Comparison of ENCODE assay signal across 39 cellular contexts in the genomic region with DNA sequence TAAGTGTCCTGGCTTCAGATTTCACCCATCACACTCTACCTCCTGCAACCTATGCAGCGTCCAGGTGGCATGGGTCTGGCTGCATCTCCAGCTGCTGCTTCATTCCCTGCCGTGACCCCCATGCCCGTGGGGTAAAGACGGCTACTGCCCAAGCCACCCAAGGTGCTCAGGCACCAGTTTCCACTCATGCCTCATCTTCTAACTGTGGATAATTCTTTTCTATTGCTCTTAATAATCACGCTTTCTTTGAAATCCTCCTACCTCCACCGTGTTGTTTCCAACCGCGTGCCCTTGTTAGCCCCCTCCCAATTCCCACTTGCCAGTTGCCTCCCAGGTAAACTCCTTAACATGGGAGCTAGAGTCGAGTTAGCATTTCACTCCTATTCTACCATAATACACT.
"Had no signal": no experiment of that assay in that cellular context is flagged by ENCODE, and none has a peak within 500 bp of the region (broad histone marks: within the 10 kb centered on the region; RNA-seq: fewer than 3 reads in every experiment).

No MANE protein-coding gene starts in this region.

- DNase-seq: activated CD4-positive, alpha-beta memory T cell treated with anti-CD3 and anti-CD28 coated beads, Interleukin-2, amount 10 ng/mL, durations not matched to agents 7 days and 5 days; activated CD4-positive, alpha-beta T cell treated with anti-CD3 and anti-CD28 coated beads for 1 hour; activated CD4-positive, alpha-beta T cell treated with anti-CD3 and anti-CD28 coated beads for 36 hours; activated CD4-positive, alpha-beta T cell treated with anti-CD3 and anti-CD28 coated beads for 48 hours; activated CD4-positive, alpha-beta T cell treated with anti-CD3 and anti-CD28 coated beads, Interleukin-2, amount 10 ng/mL, durations not matched to agents 7 days and 5 days; activated CD4-positive, alpha-beta T cell treated with anti-CD3 and anti-CD28 coated beads, Interleukin-2, amount 50 U/mL, for 48 hours; activated CD4-positive, CD25-positive, alpha-beta regulatory T cell; activated CD8-positive, alpha-beta memory T cell treated with anti-CD3 and anti-CD28 coated beads for 24 hours; activated CD8-positive, alpha-beta memory T cell treated with anti-CD3 and anti-CD28 coated beads, Interleukin-2, amount 10 ng/mL, durations not matched to agents 7 days and 5 days; activated CD8-positive, alpha-beta memory T cell treated with anti-CD3 and anti-CD28 coated beads, Interleukin-2, amount 50 U/mL, for 48 hours; activated CD8-positive, alpha-beta T cell treated with anti-CD3 and anti-CD28 coated beads, Interleukin-2, amount 10 ng/mL, durations not matched to agents 7 days and 5 days; activated effector memory CD4-positive, alpha-beta T cell treated with Interleukin-2 at 50 U/mL for 16 hours; activated gamma-delta T cell; activated naive CD4-positive, alpha-beta T cell treated with anti-CD3 and anti-CD28 coated beads, Interleukin-2, amount 10 ng/mL, durations not matched to agents 7 days and 5 days; activated naive CD4-positive, alpha-beta T cell treated with Interleukin-2 at 50 U/mL for 16 hours; activated naive CD8-positive, alpha-beta T cell treated with anti-CD3 and anti-CD28 coated beads, Interleukin-2, amount 10 ng/mL, durations not matched to agents 7 days and 5 days; activated naive CD8-positive, alpha-beta T cell treated with anti-CD3 and anti-CD28 coated beads, Interleukin-2, amount 50 U/mL, for 24 hours; activated T-cell treated with anti-CD3 and anti-CD28 coated beads, Interleukin-2, amount 50 U/mL, for 24 hours; activated T-cell treated with anti-CD3 and anti-CD28 coated beads, Interleukin-2, amount 50 U/mL, for 48 hours; amygdala; anterior cingulate cortex; caudate nucleus; cerebellar nuclear complex; T-helper 1 cell; T-helper 2 cell; T-helper 9 cell; WERI-Rb-1 had no signal

- H3K4me1 ChIP-seq: ascending aorta had no signal

- H3K36me3 ChIP-seq: ascending aorta, cardiac muscle cell, WERI-Rb-1 had no signal

- H3K27me3 ChIP-seq: ascending aorta, cardiac muscle cell had no signal

- H3K9me3 Mint-ChIP-seq: activated CD4-positive, alpha-beta memory T cell treated with anti-CD3 and anti-CD28 coated beads, Interleukin-2, amount 10 ng/mL, durations not matched to agents 7 days and 5 days; activated CD4-positive, alpha-beta T cell treated with anti-CD3 and anti-CD28 coated beads, Interleukin-2, amount 10 ng/mL, durations not matched to agents 7 days and 5 days; activated naive CD4-positive, alpha-beta T cell treated with anti-CD3 and anti-CD28 coated beads, Interleukin-2, amount 50 U/mL, for 24 hours; activated naive CD8-positive, alpha-beta T cell treated with anti-CD3 and anti-CD28 coated beads, Interleukin-2, amount 10 ng/mL, durations not matched to agents 7 days and 5 days; activated T-cell treated with anti-CD3 and anti-CD28 coated beads, Interleukin-2, amount 50 U/mL, for 24 hours; T-helper 2 cell treated with Interferon-gamma antibody and Interleukin-4, amounts not matched to agents 5 μg/mL and 100 μg/mL, for 36 hours had no signal

- H3K4me3 Mint-ChIP-seq: activated CD4-positive, alpha-beta memory T cell treated with anti-CD3 and anti-CD28 coated beads, Interleukin-2, amount 10 ng/mL, durations not matched to agents 7 days and 5 days; activated CD4-positive, alpha-beta T cell treated with anti-CD3 and anti-CD28 coated beads for 36 hours; activated CD4-positive, alpha-beta T cell treated with anti-CD3 and anti-CD28 coated beads, Interleukin-2, amount 10 ng/mL, durations not matched to agents 7 days and 5 days; activated CD8-positive, alpha-beta memory T cell treated with anti-CD3 and anti-CD28 coated beads, Interleukin-2, amount 10 ng/mL, durations not matched to agents 7 days and 5 days; activated CD8-positive, alpha-beta T cell treated with anti-CD3 and anti-CD28 coated beads, Interleukin-2, amount 10 ng/mL, durations not matched to agents 7 days and 5 days; activated naive CD4-positive, alpha-beta T cell treated with anti-CD3 and anti-CD28 coated beads, Interleukin-2, amount 10 ng/mL, durations not matched to agents 7 days and 5 days; activated naive CD4-positive, alpha-beta T cell treated with anti-CD3 and anti-CD28 coated beads, Interleukin-2, amount 50 U/mL, for 24 hours; activated naive CD8-positive, alpha-beta T cell; activated naive CD8-positive, alpha-beta T cell treated with anti-CD3 and anti-CD28 coated beads, Interleukin-2, amount 10 ng/mL, durations not matched to agents 7 days and 5 days; activated naive CD8-positive, alpha-beta T cell treated with anti-CD3 and anti-CD28 coated beads, Interleukin-2, amount 50 U/mL, for 24 hours; activated T-cell treated with anti-CD3 and anti-CD28 coated beads, Interleukin-2, amount 50 U/mL, for 24 hours; brain; central memory CD8-positive, alpha-beta T cell; T-helper 1 cell treated with Interleukin-12 subunit alpha and Interleukin-12 subunit beta and Interleukin-4 antibody, amounts not matched to agents 30 μg/mL and 1 μg/mL, for 36 hours; T-helper 2 cell treated with Interferon-gamma antibody and Interleukin-4, amounts not matched to agents 5 μg/mL and 100 μg/mL, for 36 hours; WTC11 had no signal

- H3K27me3 Mint-ChIP-seq: activated CD4-positive, alpha-beta memory T cell treated with anti-CD3 and anti-CD28 coated beads, Interleukin-2, amount 10 ng/mL, durations not matched to agents 7 days and 5 days; activated CD4-positive, alpha-beta T cell treated with anti-CD3 and anti-CD28 coated beads, Interleukin-2, amount 10 ng/mL, durations not matched to agents 7 days and 5 days; activated CD8-positive, alpha-beta memory T cell treated with anti-CD3 and anti-CD28 coated beads, Interleukin-2, amount 10 ng/mL, durations not matched to agents 7 days and 5 days; activated naive CD4-positive, alpha-beta T cell treated with anti-CD3 and anti-CD28 coated beads, Interleukin-2, amount 10 ng/mL, durations not matched to agents 7 days and 5 days; activated naive CD4-positive, alpha-beta T cell treated with anti-CD3 and anti-CD28 coated beads, Interleukin-2, amount 50 U/mL, for 24 hours; activated naive CD8-positive, alpha-beta T cell treated with anti-CD3 and anti-CD28 coated beads, Interleukin-2, amount 50 U/mL, for 24 hours; activated T-cell treated with anti-CD3 and anti-CD28 coated beads, Interleukin-2, amount 50 U/mL, for 24 hours; central memory CD8-positive, alpha-beta T cell had no signal

- H3K36me3 Mint-ChIP-seq: activated CD8-positive, alpha-beta memory T cell treated with anti-CD3 and anti-CD28 coated beads, Interleukin-2, amount 10 ng/mL, durations not matched to agents 7 days and 5 days; activated naive CD4-positive, alpha-beta T cell treated with anti-CD3 and anti-CD28 coated beads, Interleukin-2, amount 10 ng/mL, durations not matched to agents 7 days and 5 days; activated naive CD4-positive, alpha-beta T cell treated with anti-CD3 and anti-CD28 coated beads, Interleukin-2, amount 50 U/mL, for 24 hours; activated naive CD8-positive, alpha-beta T cell; activated naive CD8-positive, alpha-beta T cell treated with anti-CD3 and anti-CD28 coated beads, Interleukin-2, amount 10 ng/mL, durations not matched to agents 7 days and 5 days; brain; WTC11 had no signal

- H3K4me1 Mint-ChIP-seq: activated CD4-positive, alpha-beta memory T cell treated with anti-CD3 and anti-CD28 coated beads, Interleukin-2, amount 10 ng/mL, durations not matched to agents 7 days and 5 days; activated CD4-positive, alpha-beta T cell treated with anti-CD3 and anti-CD28 coated beads for 36 hours; activated CD4-positive, alpha-beta T cell treated with anti-CD3 and anti-CD28 coated beads, Interleukin-2, amount 10 ng/mL, durations not matched to agents 7 days and 5 days; activated CD8-positive, alpha-beta memory T cell treated with anti-CD3 and anti-CD28 coated beads, Interleukin-2, amount 10 ng/mL, durations not matched to agents 7 days and 5 days; activated naive CD4-positive, alpha-beta T cell treated with anti-CD3 and anti-CD28 coated beads, Interleukin-2, amount 10 ng/mL, durations not matched to agents 7 days and 5 days; activated naive CD4-positive, alpha-beta T cell treated with anti-CD3 and anti-CD28 coated beads, Interleukin-2, amount 50 U/mL, for 24 hours; activated naive CD8-positive, alpha-beta T cell treated with anti-CD3 and anti-CD28 coated beads, Interleukin-2, amount 10 ng/mL, durations not matched to agents 7 days and 5 days; activated naive CD8-positive, alpha-beta T cell treated with anti-CD3 and anti-CD28 coated beads, Interleukin-2, amount 50 U/mL, for 24 hours; central memory CD8-positive, alpha-beta T cell had no signal

- H3K9me3 ChIP-seq: ascending aorta had no signal

- H3K27ac ChIP-seq: ascending aorta, cardiac muscle cell, WERI-Rb-1 had no signal

- FAIRE-seq: TTC549 had no signal

- H3K4me3 ChIP-seq: ascending aorta, cardiac muscle cell had no signal

- H3K27ac Mint-ChIP-seq: activated CD4-positive, alpha-beta memory T cell treated with anti-CD3 and anti-CD28 coated beads, Interleukin-2, amount 10 ng/mL, durations not matched to agents 7 days and 5 days; activated CD4-positive, alpha-beta T cell treated with anti-CD3 and anti-CD28 coated beads for 36 hours; activated CD4-positive, alpha-beta T cell treated with anti-CD3 and anti-CD28 coated beads, Interleukin-2, amount 10 ng/mL, durations not matched to agents 7 days and 5 days; activated CD8-positive, alpha-beta memory T cell treated with anti-CD3 and anti-CD28 coated beads, Interleukin-2, amount 10 ng/mL, durations not matched to agents 7 days and 5 days; activated CD8-positive, alpha-beta T cell treated with anti-CD3 and anti-CD28 coated beads, Interleukin-2, amount 10 ng/mL, durations not matched to agents 7 days and 5 days; activated naive CD4-positive, alpha-beta T cell treated with anti-CD3 and anti-CD28 coated beads, Interleukin-2, amount 10 ng/mL, durations not matched to agents 7 days and 5 days; activated naive CD4-positive, alpha-beta T cell treated with anti-CD3 and anti-CD28 coated beads, Interleukin-2, amount 50 U/mL, for 24 hours; activated naive CD8-positive, alpha-beta T cell; activated naive CD8-positive, alpha-beta T cell treated with anti-CD3 and anti-CD28 coated beads, Interleukin-2, amount 10 ng/mL, durations not matched to agents 7 days and 5 days; activated naive CD8-positive, alpha-beta T cell treated with anti-CD3 and anti-CD28 coated beads, Interleukin-2, amount 50 U/mL, for 24 hours; activated T-cell treated with anti-CD3 and anti-CD28 coated beads, Interleukin-2, amount 50 U/mL, for 24 hours; activated T-helper 2 cell treated with anti-CD3 and anti-CD28 coated beads, Interferon-gamma antibody, Interleukin-2, Interleukin-4, amounts not matched to agents 10 μg/mL and 5 μg/mL and 100 μg/mL, durations not matched to agents 14 hours and 24 hours and 36 hours; T-helper 1 cell treated with Interleukin-12 subunit alpha and Interleukin-12 subunit beta and Interleukin-4 antibody, amounts not matched to agents 30 μg/mL and 1 μg/mL, for 36 hours; T-helper 2 cell treated with Interferon-gamma antibody and Interleukin-4, amounts not matched to agents 5 μg/mL and 100 μg/mL, for 36 hours; WTC11 had no signal

- ATAC-seq: activated CD4-positive, alpha-beta T cell treated with anti-CD3 and anti-CD28 coated beads for 36 hours; activated CD4-positive, CD25-positive, alpha-beta regulatory T cell treated with anti-CD3 and anti-CD28 coated beads, Interleukin-2, amount 50 U/mL, for 24 hours; activated CD8-positive, alpha-beta memory T cell treated with anti-CD3 and anti-CD28 coated beads, Interleukin-2, amount 10 ng/mL, durations not matched to agents 7 days and 5 days; activated CD8-positive, alpha-beta T cell treated with anti-CD3 and anti-CD28 coated beads, Interleukin-2, amount 10 ng/mL, durations not matched to agents 7 days and 5 days; activated naive CD8-positive, alpha-beta T cell treated with anti-CD3 and anti-CD28 coated beads, Interleukin-2, amount 50 U/mL, for 24 hours; WTC11 had no signal
